In genomic region chr9:137174722-137175293, GRCh38 we compare ENCODE assay signal across 20 cellular contexts. TPM values are rescaled to one million over a fixed set of nuclear protein-coding genes. Genes with fewer than 3 reads are reported as not detected.
DNase-seq lines count a peak whose midpoint lies in the region; ATAC-seq and TF ChIP-seq lines count a peak whose summit lies in the region.
"Had no signal": no experiment of that assay in that cellular context is flagged by ENCODE, and none has a peak within 500 bp of the region (broad histone marks: within the 10 kb centered on the region; RNA-seq: fewer than 3 reads in every experiment).

No MANE protein-coding gene starts in this region.

- POLR2A ChIA-PET in CD4-positive, alpha-beta T cell (lab: Charles Lee), result interaction anchor here (0.9 kb wide), 1 partner anchor 45 kb away, joined by 3 read pairs; no protein-coding TSS in a partner anchor

- H3K36me3 Mint-ChIP-seq in CD4-positive, alpha-beta T cell (ENCODE audit: low read depth), result peaks cover 12% of the 10 kb centered on the region

- H3K4me3 Mint-ChIP-seq in CD4-positive, alpha-beta T cell, result no peak overlapping the region
- H3K4me3 Mint-ChIP-seq: activated T-cell treated with anti-CD3 and anti-CD28 coated beads, Interleukin-2, amount 50 U/mL, for 72 hours; CD4-positive, alpha-beta memory T cell had no signal

- peaks cover 37% of the 10 kb centered on the region for H3K27me3 ChIP-seq in CD4-positive, alpha-beta T cell (ENCODE audit: control insufficient read depth, insufficient read depth, low read length)
- H3K27me3 ChIP-seq in RWPE2 (ENCODE audit: insufficient read depth, poor library complexity, severe bottlenecking) (peaks cover 47% of the 10 kb centered on the region), mesendoderm (ENCODE audit: insufficient read depth, low read length, poor library complexity) (peaks cover 6% of the 10 kb centered on the region)

- H2BK120ac ChIP-seq in mesendoderm (ENCODE audit: low read depth, low read length), result no peak overlapping the region

- no peak overlapping the region for H3K18ac ChIP-seq in mesendoderm (ENCODE audit: low read length)

- no peaks in the 10 kb centered on the region for H3K79me1 ChIP-seq in mesendoderm (ENCODE audit: low read length)

- H3K4me1 ChIP-seq in RWPE2 (ENCODE audit: insufficient read depth, poor library complexity, severe bottlenecking) (no peaks in the 10 kb centered on the region), mesendoderm (ENCODE audit: control insufficient read depth, low read depth, low read length) (no peaks in the 10 kb centered on the region)

- no peak overlapping the region for H3K9ac ChIP-seq in mesendoderm (ENCODE audit: low read length)

- no peak for TF ChIP-seq CTCF in CD4-positive, alpha-beta T cell (IDR thresholded peaks at IDR 0.05)
- TF ChIP-seq CTCF in GM10266 (IDR thresholded peaks at IDR 0.05; ENCODE audit: control insufficient read depth, insufficient read depth, low read depth, missing control alignments), result no peak
- no peak for TF ChIP-seq CTCF in RWPE2 (IDR thresholded peaks at IDR 0.05; ENCODE audit: poor library complexity, severe bottlenecking)

- H3K9me3 ChIP-seq in CD4-positive, alpha-beta T cell (ENCODE audit: control insufficient read depth, low read length), result no peaks in the 10 kb centered on the region
- no peaks in the 10 kb centered on the region for H3K9me3 ChIP-seq in RWPE2 (ENCODE audit: severe bottlenecking)
- H3K9me3 ChIP-seq: esophagus muscularis mucosa, heart right ventricle had no signal

- H2BK5ac ChIP-seq in mesendoderm (ENCODE audit: low read length), result no peak overlapping the region

- no peaks in the 10 kb centered on the region; the same call in 1 of the 2 replicates for H3K36me3 ChIP-seq in RWPE2 (ENCODE audit: low read depth)
- H3K36me3 ChIP-seq in mesendoderm (ENCODE audit: control insufficient read depth, insufficient read depth, low read length), result no peaks in the 10 kb centered on the region

- H3K4ac ChIP-seq in mesendoderm (ENCODE audit: low read depth, low read length), result no peak overlapping the region

- no peak overlapping the region for H3K23ac ChIP-seq in mesendoderm (ENCODE audit: low read length)

- no peak overlapping the region for H2BK15ac ChIP-seq in mesendoderm (replicated peaks; ENCODE audit: low read depth)

- no peak overlapping the region for H4K5ac ChIP-seq in mesendoderm (ENCODE audit: low read length)

- no peak overlapping the region for H3K27ac Mint-ChIP-seq in CD4-positive, alpha-beta T cell
- H3K27ac Mint-ChIP-seq: activated T-cell treated with anti-CD3 and anti-CD28 coated beads, Interleukin-2, amount 50 U/mL, for 72 hours; CD4-positive, alpha-beta memory T cell; naive thymus-derived CD4-positive, alpha-beta T cell had no signal

- no peak overlapping the region for H3K27ac ChIP-seq in CD4-positive, alpha-beta T cell (ENCODE audit: low read depth, low read length)
- H3K27ac ChIP-seq in RWPE2 (ENCODE audit: poor library complexity, severe bottlenecking), result no peak overlapping the region
- H3K27ac ChIP-seq in mesendoderm (ENCODE audit: low read depth, low read length), result no peak overlapping the region
- H3K27ac ChIP-seq: esophagus muscularis mucosa, heart right ventricle had no signal

- no peak for DNase-seq in CD4-positive, alpha-beta T cell
- DNase-seq in GM10266 (ENCODE audit: extremely low spot score) (peak; percentile 34), RWPE2 (ENCODE audit: low spot score) (no peak), mesendoderm (peak; percentile 51)
- DNase-seq: activated CD4-positive, alpha-beta T cell treated with anti-CD3 and anti-CD28 coated beads for 1 hour; activated T-cell treated with anti-CD3 and anti-CD28 coated beads, Interleukin-2, amount 50 U/mL, for 72 hours; CD4-positive, alpha-beta memory T cell; cortex of kidney; GF-D8; heart right ventricle; naive thymus-derived CD4-positive, alpha-beta T cell; NCI-H2081; retina; T-helper 1 cell had no signal

- H3K4me1 Mint-ChIP-seq in CD4-positive, alpha-beta T cell (ENCODE audit: low read depth), result peaks cover 4% of the 10 kb centered on the region

- no peak overlapping the region for H2AK5ac ChIP-seq in mesendoderm (ENCODE audit: low read length)

- peaks cover 7% of the 10 kb centered on the region for H3K27me3 Mint-ChIP-seq in CD4-positive, alpha-beta T cell

- no peaks in the 10 kb centered on the region for H3K9me3 Mint-ChIP-seq in CD4-positive, alpha-beta T cell
- H3K9me3 Mint-ChIP-seq: activated T-cell treated with anti-CD3 and anti-CD28 coated beads, Interleukin-2, amount 50 U/mL, for 72 hours; CD4-positive, alpha-beta memory T cell; naive thymus-derived CD4-positive, alpha-beta T cell had no signal

- ATAC-seq in CD4-positive, alpha-beta T cell (ENCODE audit: poor library complexity), result peak; percentile 37
- peak; percentile 30 for ATAC-seq in RWPE2 (ENCODE audit: low read depth)
- ATAC-seq in HG03108 (IDR thresholded peaks at IDR 0.05; ENCODE audit: unreplicated experiment), result no peak
- no peak for ATAC-seq in GM19397 (IDR thresholded peaks at IDR 0.05; ENCODE audit: unreplicated experiment)
- ATAC-seq in GM21367 (IDR thresholded peaks at IDR 0.05; ENCODE audit: unreplicated experiment), result no peak
- ATAC-seq: naive thymus-derived CD4-positive, alpha-beta T cell had no signal

- no peak overlapping the region for H3K56ac ChIP-seq in mesendoderm (ENCODE audit: low read length)

- H3K79me2 ChIP-seq in mesendoderm (ENCODE audit: control insufficient read depth, insufficient read depth, low read length), result no peaks in the 10 kb centered on the region

- H4K8ac ChIP-seq in mesendoderm (ENCODE audit: low read depth, low read length), result no peak overlapping the region

- no CpG with 5 or more reads among the region's 34 CpGs for WGBS in mesendoderm (ENCODE audit: extremely low coverage, insufficient coverage, low lambda C conversion rate)

- intact Hi-C loops in CD4-positive, alpha-beta T cell (cut with DNase I, micrococcal nuclease), result loop anchor here in 1 of 2 experiments (10.0 kb wide), 1 partner anchor 50 kb away; no protein-coding TSS in a partner anchor

- CTCF ChIA-PET in CD4-positive, alpha-beta T cell (lab: Charles Lee), result no interaction called here

- H3K4me3 ChIP-seq in RWPE2 (ENCODE audit: severe bottlenecking) (no peak overlapping the region), mesendoderm (ENCODE audit: low read length) (no peak overlapping the region)
- H3K4me3 ChIP-seq: esophagus muscularis mucosa, heart right ventricle had no signal

- no peak overlapping the region for H3K4me2 ChIP-seq in mesendoderm (ENCODE audit: low read length)

RNA-seq across cellular contexts. Expression of gene TMEM210, which starts 3.0 kb away (rescaled TPM):
- total RNA-seq in CD4-positive, alpha-beta T cell, result not detected
- polyA plus RNA-seq in mesendoderm (2013, experiment 1 of 2), result not detected
- polyA plus RNA-seq in mesendoderm (2013, experiment 2 of 2), result not detected
- total RNA-seq: CD4-positive, alpha-beta memory T cell; esophagus muscularis mucosa; H1; heart right ventricle; liver; naive thymus-derived CD4-positive, alpha-beta T cell had no signal
- polyA plus RNA-seq: CD4-positive, alpha-beta memory T cell; H1; heart right ventricle; liver; naive thymus-derived CD4-positive, alpha-beta T cell had no signal

RNA-seq across cellular contexts. Expression of gene LRRC26, which starts 5.0 kb away (rescaled TPM):
- total RNA-seq in CD4-positive, alpha-beta T cell, result not detected
- 0.08 TPM for polyA plus RNA-seq in mesendoderm (2013, experiment 1 of 2)
- polyA plus RNA-seq in mesendoderm (2013, experiment 2 of 2), result 0.07 TPM
- total RNA-seq: activated T-cell treated with anti-CD3 and anti-CD28 coated beads, Interleukin-2, amount 50 U/mL, for 72 hours; CD4-positive, alpha-beta memory T cell; esophagus muscularis mucosa; heart right ventricle had no signal
- polyA plus RNA-seq: CD4-positive, alpha-beta memory T cell; heart right ventricle; naive thymus-derived CD4-positive, alpha-beta T cell had no signal

RNA-seq across cellular contexts. Expression of gene ANAPC2, which starts 13.6 kb away (rescaled TPM):
- total RNA-seq in CD4-positive, alpha-beta T cell, result 100 to 1,000 TPM; 144 to 149 TPM
- 14.5 TPM for polyA plus RNA-seq in mesendoderm (2013, experiment 1 of 2)
- polyA plus RNA-seq in mesendoderm (2013, experiment 2 of 2), result 14.9 TPM

RNA-seq across cellular contexts. Expression of gene SSNA1, which starts 13.7 kb away (rescaled TPM):
- 10 to 100 TPM; 30.1 to 30.5 TPM for total RNA-seq in CD4-positive, alpha-beta T cell
- polyA plus RNA-seq in mesendoderm (2013, experiment 1 of 2), result 92.9 TPM
- polyA plus RNA-seq in mesendoderm (2013, experiment 2 of 2), result 91.6 TPM

RNA-seq across cellular contexts. Expression of gene TPRN, which starts 25.7 kb away (rescaled TPM):
- total RNA-seq in CD4-positive, alpha-beta T cell, result 1 to 10 TPM; 6.1 to 8.6 TPM
- polyA plus RNA-seq in mesendoderm (2013, experiment 1 of 2), result 9.1 TPM
- polyA plus RNA-seq in mesendoderm (2013, experiment 2 of 2), result 9.0 TPM

Comparison
In these comparisons a context has a peak if more than half of its experiments do, and no peak if none do; other contexts are left out.
1. ATAC-seq: peak in CD4-positive, alpha-beta T cell (single experiment) and RWPE2 (single experiment); none in HG03108 (single experiment), GM19397 (single experiment) and GM21367 (single experiment).
2. DNase-seq: peak in GM10266 (single experiment) and mesendoderm (single experiment); none in CD4-positive, alpha-beta T cell (0 of 10) and RWPE2 (single experiment).